14 cellular contexts compared by ENCODE assay signal in genomic region chr1:94345148-94345721, GRCh38.
"Had no signal": no experiment of that assay in that cellular context is flagged by ENCODE, and none has a peak within 500 bp of the region (broad histone marks: within the 10 kb centered on the region; RNA-seq: fewer than 3 reads in every experiment).

No MANE protein-coding gene starts in this region.

- H3K4me2 ChIP-seq: hepatocyte had no signal

- FAIRE-seq: keratinocyte had no signal

- DNase-seq: activated CD4-positive, alpha-beta T cell treated with anti-CD3 and anti-CD28 coated beads, Interleukin-2, amount 10 ng/mL, durations not matched to agents 7 days and 5 days; activated CD8-positive, alpha-beta memory T cell treated with anti-CD3 and anti-CD28 coated beads for 24 hours; activated naive CD4-positive, alpha-beta T cell treated with anti-CD3 and anti-CD28 coated beads, Interleukin-2, amount 50 U/mL, for 16 hours; dermis blood vessel endothelial cell; endodermal cell; left lung; mucosa of descending colon; naive thymus-derived CD4-positive, alpha-beta T cell; ovary; stimulated activated naive CD8-positive, alpha-beta T cell treated with anti-CD3 and anti-CD28 coated beads, Interleukin-15, Interleukin-2, amounts not matched to agents 100 U/mL and 50 U/mL, for 24 hours; trophoblast cell had no signal

- H3K27me3 ChIP-seq: hepatocyte, left lung, ovary had no signal

- H3K9me3 ChIP-seq: left lung, mucosa of descending colon, ovary had no signal

- H3K36me3 ChIP-seq: left lung, ovary had no signal

- H2AFZ ChIP-seq: hepatocyte had no signal

- ATAC-seq: left lung; mucosa of descending colon; naive thymus-derived CD4-positive, alpha-beta T cell; sciatic nerve; stimulated activated naive CD8-positive, alpha-beta T cell treated with anti-CD3 and anti-CD28 coated beads, Interleukin-15, Interleukin-2, amounts not matched to agents 100 U/mL and 50 U/mL, for 24 hours had no signal

- H3K79me2 ChIP-seq: hepatocyte had no signal

- H3K4me3 ChIP-seq: hepatocyte, left lung, mucosa of descending colon, ovary had no signal

- H3K27ac ChIP-seq: hepatocyte, left lung, ovary had no signal
